Comparison of ENCODE assay signal across 2 cellular contexts in the genomic region with DNA sequence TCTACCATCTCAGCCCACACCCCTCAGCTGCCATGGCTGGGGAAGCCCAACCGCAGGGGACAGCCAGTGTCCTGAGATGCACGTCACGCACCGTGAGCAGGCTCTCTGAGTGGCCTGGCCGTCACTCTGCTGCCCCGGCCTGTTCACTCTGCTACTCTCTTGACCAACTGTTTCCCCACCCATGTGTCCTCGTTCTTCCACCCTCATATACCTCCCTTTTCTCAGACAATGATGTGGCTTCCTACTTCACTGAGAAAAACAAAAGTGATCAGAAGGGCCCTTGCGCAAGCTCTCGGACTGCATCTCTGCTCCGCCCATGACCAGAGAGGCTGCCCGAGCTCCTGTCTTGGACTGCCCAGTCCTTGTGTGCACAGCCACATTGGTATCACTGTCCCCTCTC.
TF ChIP-seq lines count a peak whose summit lies in the region.

No MANE protein-coding gene starts in this region.

TF ChIP-seq in HepG2, 621 proteins besides CTCF, POLR2A, EP300 and RAD21:
- TF ChIP-seq SP4 (CRISPR knock-in tag; IDR thresholded peaks at IDR 0.05) (no peak), HNRNPH1 (optimal IDR thresholded peaks at IDR 0.05; ENCODE audit: low read depth, low read length) (no peak), ZNF678 (CRISPR knock-in tag; IDR thresholded peaks at IDR 0.05) (no peak), ZNF530 (CRISPR knock-in tag; IDR thresholded peaks at IDR 0.05; ENCODE audit: low read depth) (no peak), SATB2 (CRISPR knock-in tag; IDR thresholded peaks at IDR 0.05) (no peak), ZNF83 (CRISPR knock-in tag; IDR thresholded peaks at IDR 0.05; ENCODE audit: borderline replicate concordance) (no peak), KDM6A (CRISPR knock-in tag; IDR thresholded peaks at IDR 0.05; ENCODE audit: low read depth) (no peak)
- TF ChIP-seq, protein P1, sequence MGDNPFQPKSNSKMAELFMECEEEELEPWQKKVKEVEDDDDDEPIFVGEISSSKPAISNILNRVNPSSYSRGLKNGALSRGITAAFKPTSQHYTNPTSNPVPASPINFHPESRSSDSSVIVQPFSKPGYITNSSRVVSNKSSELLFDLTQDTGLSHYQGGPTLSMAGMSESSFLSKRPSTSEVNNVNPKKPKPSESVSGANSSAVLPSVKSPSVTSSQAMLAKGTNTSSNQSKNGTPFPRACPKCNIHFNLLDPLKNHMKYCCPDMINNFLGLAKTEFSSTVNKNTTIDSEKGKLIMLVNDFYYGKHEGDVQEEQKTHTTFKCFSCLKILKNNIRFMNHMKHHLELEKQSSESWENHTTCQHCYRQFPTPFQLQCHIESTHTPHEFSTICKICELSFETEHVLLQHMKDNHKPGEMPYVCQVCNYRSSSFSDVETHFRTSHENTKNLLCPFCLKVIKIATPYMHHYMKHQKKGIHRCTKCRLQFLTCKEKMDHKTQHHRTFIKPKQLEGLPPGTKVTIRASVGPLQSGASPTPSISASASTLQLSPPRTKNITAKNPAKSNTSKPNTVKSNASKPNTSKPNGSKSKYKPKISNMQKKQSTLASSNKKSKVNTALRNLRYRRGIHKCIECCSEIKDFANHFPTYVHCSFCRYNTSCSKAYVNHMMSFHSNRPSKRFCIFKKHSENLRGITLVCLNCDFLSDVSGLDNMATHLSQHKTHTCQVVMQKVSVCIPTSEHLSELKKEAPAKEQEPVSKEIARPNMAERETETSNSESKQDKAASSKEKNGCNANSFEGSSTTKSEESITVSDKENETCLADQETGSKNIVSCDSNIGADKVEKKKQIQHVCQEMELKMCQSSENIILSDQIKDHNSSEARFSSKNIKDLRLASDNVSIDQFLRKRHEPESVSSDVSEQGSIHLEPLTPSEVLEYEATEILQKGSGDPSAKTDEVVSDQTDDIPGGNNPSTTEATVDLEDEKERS (CRISPR knock-in tag; IDR thresholded peaks at IDR 0.05): no peak
- TF ChIP-seq, protein P2, sequence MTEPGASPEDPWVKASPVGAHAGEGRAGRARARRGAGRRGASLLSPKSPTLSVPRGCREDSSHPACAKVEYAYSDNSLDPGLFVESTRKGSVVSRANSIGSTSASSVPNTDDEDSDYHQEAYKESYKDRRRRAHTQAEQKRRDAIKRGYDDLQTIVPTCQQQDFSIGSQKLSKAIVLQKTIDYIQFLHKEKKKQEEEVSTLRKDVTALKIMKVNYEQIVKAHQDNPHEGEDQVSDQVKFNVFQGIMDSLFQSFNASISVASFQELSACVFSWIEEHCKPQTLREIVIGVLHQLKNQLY (CRISPR knock-in tag; IDR thresholded peaks at IDR 0.05): no peak

TF ChIP-seq in GM23338, 12 proteins besides CTCF, POLR2A, EP300 and RAD21:
- TF ChIP-seq EZH2 (IDR thresholded peaks at IDR 0.05; ENCODE audit: low read depth, unreplicated experiment) (no peak), STAT1 (IDR thresholded peaks at IDR 0.05; ENCODE audit: unreplicated experiment) (no peak), ZNF114 (CRISPR knock-in tag; IDR thresholded peaks at IDR 0.05) (no peak), JUNB (IDR thresholded peaks at IDR 0.05; ENCODE audit: unreplicated experiment) (no peak), CREB1 (CRISPR knock-in tag; IDR thresholded peaks at IDR 0.05; ENCODE audit: low read depth) (no peak), EZH2phosphoT487 (IDR thresholded peaks at IDR 0.05; ENCODE audit: unreplicated experiment) (no peak), NANOG (IDR thresholded peaks at IDR 0.05; ENCODE audit: borderline replicate concordance) (no peak), POLR2AphosphoS5 (IDR thresholded peaks at IDR 0.05; ENCODE audit: low read depth) (no peak), ZNF331 (CRISPR knock-in tag; IDR thresholded peaks at IDR 0.05; ENCODE audit: low read depth) (no peak)
- TF ChIP-seq, protein P3, sequence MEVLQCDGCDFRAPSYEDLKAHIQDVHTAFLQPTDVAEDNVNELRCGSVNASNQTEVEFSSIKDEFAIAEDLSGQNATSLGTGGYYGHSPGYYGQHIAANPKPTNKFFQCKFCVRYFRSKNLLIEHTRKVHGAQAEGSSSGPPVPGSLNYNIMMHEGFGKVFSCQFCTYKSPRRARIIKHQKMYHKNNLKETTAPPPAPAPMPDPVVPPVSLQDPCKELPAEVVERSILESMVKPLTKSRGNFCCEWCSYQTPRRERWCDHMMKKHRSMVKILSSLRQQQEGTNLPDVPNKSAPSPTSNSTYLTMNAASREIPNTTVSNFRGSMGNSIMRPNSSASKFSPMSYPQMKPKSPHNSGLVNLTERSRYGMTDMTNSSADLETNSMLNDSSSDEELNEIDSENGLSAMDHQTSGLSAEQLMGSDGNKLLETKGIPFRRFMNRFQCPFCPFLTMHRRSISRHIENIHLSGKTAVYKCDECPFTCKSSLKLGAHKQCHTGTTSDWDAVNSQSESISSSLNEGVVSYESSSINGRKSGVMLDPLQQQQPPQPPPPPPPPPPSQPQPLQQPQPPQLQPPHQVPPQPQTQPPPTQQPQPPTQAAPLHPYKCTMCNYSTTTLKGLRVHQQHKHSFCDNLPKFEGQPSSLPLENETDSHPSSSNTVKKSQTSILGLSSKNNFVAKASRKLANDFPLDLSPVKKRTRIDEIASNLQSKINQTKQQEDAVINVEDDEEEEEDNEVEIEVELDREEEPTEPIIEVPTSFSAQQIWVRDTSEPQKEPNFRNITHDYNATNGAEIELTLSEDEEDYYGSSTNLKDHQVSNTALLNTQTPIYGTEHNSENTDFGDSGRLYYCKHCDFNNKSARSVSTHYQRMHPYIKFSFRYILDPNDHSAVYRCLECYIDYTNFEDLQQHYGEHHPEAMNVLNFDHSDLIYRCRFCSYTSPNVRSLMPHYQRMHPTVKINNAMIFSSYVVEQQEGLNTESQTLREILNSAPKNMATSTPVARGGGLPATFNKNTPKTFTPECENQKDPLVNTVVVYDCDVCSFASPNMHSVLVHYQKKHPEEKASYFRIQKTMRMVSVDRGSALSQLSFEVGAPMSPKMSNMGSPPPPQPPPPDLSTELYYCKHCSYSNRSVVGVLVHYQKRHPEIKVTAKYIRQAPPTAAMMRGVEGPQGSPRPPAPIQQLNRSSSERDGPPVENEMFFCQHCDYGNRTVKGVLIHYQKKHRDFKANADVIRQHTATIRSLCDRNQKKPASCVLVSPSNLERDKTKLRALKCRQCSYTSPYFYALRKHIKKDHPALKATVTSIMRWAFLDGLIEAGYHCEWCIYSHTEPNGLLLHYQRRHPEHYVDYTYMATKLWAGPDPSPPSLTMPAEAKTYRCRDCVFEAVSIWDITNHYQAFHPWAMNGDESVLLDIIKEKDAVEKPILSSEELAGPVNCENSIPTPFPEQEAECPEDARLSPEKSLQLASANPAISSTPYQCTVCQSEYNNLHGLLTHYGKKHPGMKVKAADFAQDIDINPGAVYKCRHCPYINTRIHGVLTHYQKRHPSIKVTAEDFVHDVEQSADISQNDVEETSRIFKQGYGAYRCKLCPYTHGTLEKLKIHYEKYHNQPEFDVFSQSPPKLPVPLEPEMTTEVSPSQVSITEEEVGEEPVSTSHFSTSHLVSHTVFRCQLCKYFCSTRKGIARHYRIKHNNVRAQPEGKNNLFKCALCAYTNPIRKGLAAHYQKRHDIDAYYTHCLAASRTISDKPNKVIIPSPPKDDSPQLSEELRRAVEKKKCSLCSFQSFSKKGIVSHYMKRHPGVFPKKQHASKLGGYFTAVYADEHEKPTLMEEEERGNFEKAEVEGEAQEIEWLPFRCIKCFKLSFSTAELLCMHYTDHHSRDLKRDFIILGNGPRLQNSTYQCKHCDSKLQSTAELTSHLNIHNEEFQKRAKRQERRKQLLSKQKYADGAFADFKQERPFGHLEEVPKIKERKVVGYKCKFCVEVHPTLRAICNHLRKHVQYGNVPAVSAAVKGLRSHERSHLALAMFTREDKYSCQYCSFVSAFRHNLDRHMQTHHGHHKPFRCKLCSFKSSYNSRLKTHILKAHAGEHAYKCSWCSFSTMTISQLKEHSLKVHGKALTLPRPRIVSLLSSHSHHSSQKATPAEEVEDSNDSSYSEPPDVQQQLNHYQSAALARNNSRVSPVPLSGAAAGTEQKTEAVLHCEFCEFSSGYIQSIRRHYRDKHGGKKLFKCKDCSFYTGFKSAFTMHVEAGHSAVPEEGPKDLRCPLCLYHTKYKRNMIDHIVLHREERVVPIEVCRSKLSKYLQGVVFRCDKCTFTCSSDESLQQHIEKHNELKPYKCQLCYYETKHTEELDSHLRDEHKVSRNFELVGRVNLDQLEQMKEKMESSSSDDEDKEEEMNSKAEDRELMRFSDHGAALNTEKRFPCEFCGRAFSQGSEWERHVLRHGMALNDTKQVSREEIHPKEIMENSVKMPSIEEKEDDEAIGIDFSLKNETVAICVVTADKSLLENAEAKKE (CRISPR knock-in tag; IDR thresholded peaks at IDR 0.05): no peak
- TF ChIP-seq, protein P4, sequence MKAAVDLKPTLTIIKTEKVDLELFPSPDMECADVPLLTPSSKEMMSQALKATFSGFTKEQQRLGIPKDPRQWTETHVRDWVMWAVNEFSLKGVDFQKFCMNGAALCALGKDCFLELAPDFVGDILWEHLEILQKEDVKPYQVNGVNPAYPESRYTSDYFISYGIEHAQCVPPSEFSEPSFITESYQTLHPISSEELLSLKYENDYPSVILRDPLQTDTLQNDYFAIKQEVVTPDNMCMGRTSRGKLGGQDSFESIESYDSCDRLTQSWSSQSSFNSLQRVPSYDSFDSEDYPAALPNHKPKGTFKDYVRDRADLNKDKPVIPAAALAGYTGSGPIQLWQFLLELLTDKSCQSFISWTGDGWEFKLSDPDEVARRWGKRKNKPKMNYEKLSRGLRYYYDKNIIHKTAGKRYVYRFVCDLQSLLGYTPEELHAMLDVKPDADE (IDR thresholded peaks at IDR 0.05): no peak
- TF ChIP-seq, protein P5, sequence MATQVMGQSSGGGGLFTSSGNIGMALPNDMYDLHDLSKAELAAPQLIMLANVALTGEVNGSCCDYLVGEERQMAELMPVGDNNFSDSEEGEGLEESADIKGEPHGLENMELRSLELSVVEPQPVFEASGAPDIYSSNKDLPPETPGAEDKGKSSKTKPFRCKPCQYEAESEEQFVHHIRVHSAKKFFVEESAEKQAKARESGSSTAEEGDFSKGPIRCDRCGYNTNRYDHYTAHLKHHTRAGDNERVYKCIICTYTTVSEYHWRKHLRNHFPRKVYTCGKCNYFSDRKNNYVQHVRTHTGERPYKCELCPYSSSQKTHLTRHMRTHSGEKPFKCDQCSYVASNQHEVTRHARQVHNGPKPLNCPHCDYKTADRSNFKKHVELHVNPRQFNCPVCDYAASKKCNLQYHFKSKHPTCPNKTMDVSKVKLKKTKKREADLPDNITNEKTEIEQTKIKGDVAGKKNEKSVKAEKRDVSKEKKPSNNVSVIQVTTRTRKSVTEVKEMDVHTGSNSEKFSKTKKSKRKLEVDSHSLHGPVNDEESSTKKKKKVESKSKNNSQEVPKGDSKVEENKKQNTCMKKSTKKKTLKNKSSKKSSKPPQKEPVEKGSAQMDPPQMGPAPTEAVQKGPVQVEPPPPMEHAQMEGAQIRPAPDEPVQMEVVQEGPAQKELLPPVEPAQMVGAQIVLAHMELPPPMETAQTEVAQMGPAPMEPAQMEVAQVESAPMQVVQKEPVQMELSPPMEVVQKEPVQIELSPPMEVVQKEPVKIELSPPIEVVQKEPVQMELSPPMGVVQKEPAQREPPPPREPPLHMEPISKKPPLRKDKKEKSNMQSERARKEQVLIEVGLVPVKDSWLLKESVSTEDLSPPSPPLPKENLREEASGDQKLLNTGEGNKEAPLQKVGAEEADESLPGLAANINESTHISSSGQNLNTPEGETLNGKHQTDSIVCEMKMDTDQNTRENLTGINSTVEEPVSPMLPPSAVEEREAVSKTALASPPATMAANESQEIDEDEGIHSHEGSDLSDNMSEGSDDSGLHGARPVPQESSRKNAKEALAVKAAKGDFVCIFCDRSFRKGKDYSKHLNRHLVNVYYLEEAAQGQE (IDR thresholded peaks at IDR 0.05; ENCODE audit: unreplicated experiment): no peak
